ENCODE assay signal across 28 cellular contexts in the genomic region with DNA sequence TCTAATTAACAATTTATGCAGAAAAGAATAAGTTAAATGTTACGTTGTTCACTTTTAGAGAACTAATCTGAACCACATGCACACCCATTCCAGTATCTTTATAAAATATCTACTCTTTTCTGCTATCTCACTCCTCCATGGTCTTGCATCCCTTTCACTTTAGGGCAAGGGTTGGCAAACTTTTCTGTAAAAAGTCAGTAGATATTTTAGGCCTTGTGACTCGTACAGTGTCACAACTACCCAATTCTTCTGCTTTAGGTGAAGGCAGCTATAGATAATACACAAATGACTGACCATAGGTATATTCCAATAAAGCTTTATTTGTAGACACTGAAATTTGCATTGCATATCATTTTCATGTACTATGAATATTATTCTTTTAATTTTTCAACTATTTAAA.
"Had no signal": no experiment of that assay in that cellular context is flagged by ENCODE, and none has a peak within 500 bp of the region (broad histone marks: within the 10 kb centered on the region; RNA-seq: fewer than 3 reads in every experiment).

No MANE protein-coding gene starts in this region.

- H3K27ac Mint-ChIP-seq: activated CD8-positive, alpha-beta T cell treated with anti-CD3 and anti-CD28 coated beads, Interleukin-2, amount 10 ng/mL, durations not matched to agents 7 days and 5 days; activated naive CD8-positive, alpha-beta T cell treated with anti-CD3 and anti-CD28 coated beads, Interleukin-2, amount 10 ng/mL, durations not matched to agents 7 days and 5 days; IgD-negative memory B cell; T-helper 1 cell treated with Interleukin-12 subunit alpha and Interleukin-12 subunit beta and Interleukin-4 antibody, amounts not matched to agents 30 μg/mL and 1 μg/mL, for 36 hours; WTC11 had no signal

- DNase-seq: activated CD4-positive, alpha-beta T cell treated with anti-CD3 and anti-CD28 coated beads for 48 hours; activated CD4-positive, alpha-beta T cell treated with anti-CD3 and anti-CD28 coated beads, Interleukin-2, amount 50 U/mL, for 4 hours; activated CD4-positive, CD25-positive, alpha-beta regulatory T cell treated with anti-CD3 and anti-CD28 coated beads, Interleukin-2, amount 50 U/mL, for 72 hours; activated CD8-positive, alpha-beta memory T cell treated with anti-CD3 and anti-CD28 coated beads, Interleukin-2, amount 50 U/mL, for 48 hours; activated CD8-positive, alpha-beta T cell treated with anti-CD3 and anti-CD28 coated beads, Interleukin-2, amount 10 ng/mL, durations not matched to agents 7 days and 5 days; activated naive CD4-positive, alpha-beta T cell treated with anti-CD3 and anti-CD28 coated beads, Interleukin-2, amount 50 U/mL, for 16 hours; activated naive CD8-positive, alpha-beta T cell treated with anti-CD3 and anti-CD28 coated beads, Interleukin-2, amount 10 ng/mL, durations not matched to agents 7 days and 5 days; activated T-cell treated with anti-CD3 and anti-CD28 coated beads, Interleukin-2, amount 50 U/mL, for 1 hour; aorta; caudate nucleus; colonic mucosa; MG63; NCI-H1092 treated with DMSO at 0.1 percent for 48 hours; NCI-H1417 treated with DMSO at 0.1 percent for 48 hours; NCI-H1694; NCI-H2029; NCI-H2107; NCI-H2171 treated with DMSO at 0.1 percent for 48 hours; NCI-H524; Right ventricle myocardium superior had no signal

- FAIRE-seq: TTC549 had no signal

- H3K9me3 Mint-ChIP-seq: activated naive CD8-positive, alpha-beta T cell treated with anti-CD3 and anti-CD28 coated beads, Interleukin-2, amount 10 ng/mL, durations not matched to agents 7 days and 5 days; IgD-negative memory B cell; T-helper 1 cell treated with Interleukin-12 subunit alpha and Interleukin-12 subunit beta and Interleukin-4 antibody, amounts not matched to agents 30 μg/mL and 1 μg/mL, for 36 hours; WTC11 had no signal

- H3K4me3 Mint-ChIP-seq: activated CD8-positive, alpha-beta T cell treated with anti-CD3 and anti-CD28 coated beads, Interleukin-2, amount 10 ng/mL, durations not matched to agents 7 days and 5 days; activated naive CD8-positive, alpha-beta T cell treated with anti-CD3 and anti-CD28 coated beads, Interleukin-2, amount 10 ng/mL, durations not matched to agents 7 days and 5 days; IgD-negative memory B cell; T-helper 1 cell treated with Interleukin-12 subunit alpha and Interleukin-12 subunit beta and Interleukin-4 antibody, amounts not matched to agents 30 μg/mL and 1 μg/mL, for 36 hours; WTC11 had no signal

- ATAC-seq: activated CD8-positive, alpha-beta T cell treated with anti-CD3 and anti-CD28 coated beads, Interleukin-2, amount 10 ng/mL, durations not matched to agents 7 days and 5 days; Panc1; SK-N-SH treated with all-trans-retinoic acid at 6 μM for 48 hours; WTC11 had no signal

- H3K36me3 Mint-ChIP-seq: activated naive CD8-positive, alpha-beta T cell treated with anti-CD3 and anti-CD28 coated beads, Interleukin-2, amount 10 ng/mL, durations not matched to agents 7 days and 5 days; IgD-negative memory B cell; WTC11 had no signal

- H3K4me3 ChIP-seq: breast epithelium, colonic mucosa, MG63, SJSA1 had no signal
